ENCODE assay signal across 23 cellular contexts in genomic region chr17:17595755-17596154, GRCh38.
"Had no signal": no experiment of that assay in that cellular context is flagged by ENCODE, and none has a peak within 500 bp of the region (broad histone marks: within the 10 kb centered on the region; RNA-seq: fewer than 3 reads in every experiment).

No MANE protein-coding gene starts in this region.

- ATAC-seq: activated CD8-positive, alpha-beta T cell treated with anti-CD3 and anti-CD28 coated beads, Interleukin-2, amount 10 ng/mL, durations not matched to agents 7 days and 5 days; SK-N-SH treated with all-trans-retinoic acid at 6 μM for 48 hours had no signal

- H3K36me3 ChIP-seq: Peyer's patch, SJSA1 had no signal

- H3K9me3 ChIP-seq: Peyer's patch, SJSA1 had no signal

- DNase-seq: activated CD4-positive, alpha-beta T cell treated with anti-CD3 and anti-CD28 coated beads for 48 hours; activated CD4-positive, alpha-beta T cell treated with anti-CD3 and anti-CD28 coated beads, Interleukin-2, amount 50 U/mL, for 4 hours; activated CD4-positive, CD25-positive, alpha-beta regulatory T cell treated with anti-CD3 and anti-CD28 coated beads, Interleukin-2, amount 50 U/mL, for 72 hours; activated CD8-positive, alpha-beta memory T cell treated with anti-CD3 and anti-CD28 coated beads, Interleukin-2, amount 50 U/mL, for 48 hours; activated CD8-positive, alpha-beta T cell treated with anti-CD3 and anti-CD28 coated beads, Interleukin-2, amount 10 ng/mL, durations not matched to agents 7 days and 5 days; activated naive CD4-positive, alpha-beta T cell treated with anti-CD3 and anti-CD28 coated beads, Interleukin-2, amount 50 U/mL, for 16 hours; activated T-cell treated with anti-CD3 and anti-CD28 coated beads, Interleukin-2, amount 50 U/mL, for 1 hour; Kasumi-1; KBM-7; NCI-H1048; NCI-H146; NCI-H1930; NCI-H2107; NCI-H226; NCI-H526; NCI-H774; OCI-M1; Peyer's patch; SHP77 had no signal

- H3K27ac Mint-ChIP-seq: activated CD8-positive, alpha-beta T cell treated with anti-CD3 and anti-CD28 coated beads, Interleukin-2, amount 10 ng/mL, durations not matched to agents 7 days and 5 days; T-helper 1 cell treated with Interleukin-12 subunit alpha and Interleukin-12 subunit beta and Interleukin-4 antibody, amounts not matched to agents 30 μg/mL and 1 μg/mL, for 36 hours had no signal

- H3K27ac ChIP-seq: Peyer's patch, SJSA1 had no signal

- H3K4me3 ChIP-seq: Peyer's patch, SJSA1 had no signal

- H3K27me3 ChIP-seq: Peyer's patch, SJSA1 had no signal

- H3K9me3 Mint-ChIP-seq: central memory CD8-positive, alpha-beta T cell; T-helper 1 cell treated with Interleukin-12 subunit alpha and Interleukin-12 subunit beta and Interleukin-4 antibody, amounts not matched to agents 30 μg/mL and 1 μg/mL, for 36 hours had no signal

- H3K27me3 Mint-ChIP-seq: central memory CD8-positive, alpha-beta T cell had no signal

- H3K4me3 Mint-ChIP-seq: activated CD8-positive, alpha-beta T cell treated with anti-CD3 and anti-CD28 coated beads, Interleukin-2, amount 10 ng/mL, durations not matched to agents 7 days and 5 days; central memory CD8-positive, alpha-beta T cell; T-helper 1 cell treated with Interleukin-12 subunit alpha and Interleukin-12 subunit beta and Interleukin-4 antibody, amounts not matched to agents 30 μg/mL and 1 μg/mL, for 36 hours had no signal
